In genomic region chr19:28934626-28935025, GRCh38 we compare ENCODE assay signal across 21 cellular contexts.
DNase-seq lines count a peak whose midpoint lies in the region; FAIRE-seq and TF ChIP-seq lines count a peak whose summit lies in the region.
"Had no signal": no experiment of that assay in that cellular context is flagged by ENCODE, and none has a peak within 500 bp of the region (broad histone marks: within the 10 kb centered on the region; RNA-seq: fewer than 3 reads in every experiment).

No MANE protein-coding gene starts in this region.

- H3K27ac ChIP-seq in smooth muscle cell (ENCODE audit: low read depth) = no peak overlapping the region
- H3K27ac ChIP-seq: SK-N-MC had no signal

- H3K27me3 ChIP-seq in smooth muscle cell (ENCODE audit: low read depth) = no peaks in the 10 kb centered on the region
- H3K27me3 ChIP-seq: BE2C had no signal

- H3K9me3 ChIP-seq in smooth muscle cell (replicated peaks; ENCODE audit: low read depth) = no peaks in the 10 kb centered on the region
- H3K9me3 ChIP-seq: BE2C, Caco-2 had no signal

- H3F3A ChIP-seq in smooth muscle cell (ENCODE audit: low read depth) = no peaks in the 10 kb centered on the region

- FAIRE-seq in D721Med (lab: Jason Lieb, UNC) = no peak

- H3K9me3 Mint-ChIP-seq in HFFc6 = no peaks in the 10 kb centered on the region

- TF ChIP-seq CTCF in HFFc6 (IDR thresholded peaks at IDR 0.05) = no peak
- no peak for TF ChIP-seq CTCF in cardiac fibroblast (IDR thresholded peaks at IDR 0.05; ENCODE audit: low read depth, low read length)
- no peak for TF ChIP-seq CTCF in D721Med (IDR thresholded peaks at IDR 0.05; ENCODE audit: insufficient read depth, missing control alignments)
- TF ChIP-seq CTCF in smooth muscle cell (IDR thresholded peaks at IDR 0.05; ENCODE audit: borderline replicate concordance, insufficient read depth, poor library complexity, severe bottlenecking) = no peak

- no peak overlapping the region for H2AFZ ChIP-seq in smooth muscle cell (ENCODE audit: low read depth)

- peaks cover 1% of the 10 kb centered on the region; the same call in 1 of the 2 replicates for H3K27me3 Mint-ChIP-seq in HFFc6 (ENCODE audit: insufficient read depth)

- peak overlapping the region; percentile 20 for H3K4me3 Mint-ChIP-seq in HFFc6

- peak overlapping the region; percentile 22 for H3K27ac Mint-ChIP-seq in HFFc6
- H3K27ac Mint-ChIP-seq: CD4-positive, CD25-positive, alpha-beta regulatory T cell had no signal

- H3K4me3 ChIP-seq in cardiac fibroblast (replicated peaks in 1 of 2; ENCODE audit: low read depth in 2 of 2, low read length in 2 of 2) (no peak overlapping the region), smooth muscle cell (no peak overlapping the region)
- H3K4me3 ChIP-seq: SK-N-MC had no signal

- H3K79me2 ChIP-seq in smooth muscle cell (ENCODE audit: low read depth) = no peaks in the 10 kb centered on the region

- no peaks in the 10 kb centered on the region for H3K4me1 ChIP-seq in smooth muscle cell (ENCODE audit: low read depth)
- H3K4me1 ChIP-seq: BE2C, Caco-2 had no signal

- H3K4me1 Mint-ChIP-seq in HFFc6 (ENCODE audit: low read depth) = peaks cover 44% of the 10 kb centered on the region
- H3K4me1 Mint-ChIP-seq: CD4-positive, CD25-positive, alpha-beta regulatory T cell had no signal

- no peaks in the 10 kb centered on the region for H4K20me1 ChIP-seq in smooth muscle cell (ENCODE audit: low read depth)

- H3K9ac ChIP-seq in smooth muscle cell (ENCODE audit: low read depth) = no peak overlapping the region

- no peak overlapping the region for H3K4me2 ChIP-seq in smooth muscle cell

- no peaks in the 10 kb centered on the region for H3K36me3 ChIP-seq in smooth muscle cell (ENCODE audit: low read depth)
- H3K36me3 ChIP-seq: BE2C had no signal

- no peaks in the 10 kb centered on the region; the same call in 1 of the 2 replicates for H3K36me3 Mint-ChIP-seq in HFFc6 (ENCODE audit: low read depth)
- H3K36me3 Mint-ChIP-seq: CD4-positive, CD25-positive, alpha-beta regulatory T cell had no signal

- peak; percentile 73 for DNase-seq in AG20443 (ENCODE audit: low spot score)
- peak; percentile 49 for DNase-seq in HFFc6
- peak; percentile 14 to 45 for DNase-seq in cardiac fibroblast (ENCODE audit: low read depth in 2 of 2)
- DNase-seq in kidney tubule cell (ENCODE audit: low spot score) = peak; percentile 31
- DNase-seq in stimulated activated CD4-positive, alpha-beta T cell treated with anti-CD3 and anti-CD28 coated beads, Interleukin-2, amount 100 ng/mL, for 48 hours = no peak
- DNase-seq in stimulated activated CD4-positive, alpha-beta T cell treated with anti-CD3 and anti-CD28 coated beads, Interleukin-15, amount 100 ng/mL, for 24 hours = no peak
- no peak for DNase-seq in D721Med (ENCODE audit: insufficient read length, low spot score)
- DNase-seq in smooth muscle cell (lab: John Stamatoyannopoulos, UW; ENCODE audit: unreplicated experiment) = no peak
- DNase-seq: BE2C; Caco-2; CD4-positive, CD25-positive, alpha-beta regulatory T cell; HCEC 1CT; KBM-7; NCI-H1417; NCI-H187; NCI-H2107; NCI-H524; NCI-H82; OCI-M1; SHP77 had no signal

Comparison
In these comparisons a context has a peak if more than half of its experiments do, and no peak if none do; other contexts are left out.
1. DNase-seq: peak in AG20443 (single experiment), HFFc6 (single experiment), cardiac fibroblast (2 of 2) and kidney tubule cell (single experiment); none in stimulated activated CD4-positive, alpha-beta T cell treated with anti-CD3 and anti-CD28 coated beads, Interleukin-2, amount 100 ng/mL, for 48 hours (0 of 2), stimulated activated CD4-positive, alpha-beta T cell treated with anti-CD3 and anti-CD28 coated beads, Interleukin-15, amount 100 ng/mL, for 24 hours (single experiment), D721Med (single experiment) and smooth muscle cell (single experiment).